19 cellular contexts compared by ENCODE assay signal in the genomic region with DNA sequence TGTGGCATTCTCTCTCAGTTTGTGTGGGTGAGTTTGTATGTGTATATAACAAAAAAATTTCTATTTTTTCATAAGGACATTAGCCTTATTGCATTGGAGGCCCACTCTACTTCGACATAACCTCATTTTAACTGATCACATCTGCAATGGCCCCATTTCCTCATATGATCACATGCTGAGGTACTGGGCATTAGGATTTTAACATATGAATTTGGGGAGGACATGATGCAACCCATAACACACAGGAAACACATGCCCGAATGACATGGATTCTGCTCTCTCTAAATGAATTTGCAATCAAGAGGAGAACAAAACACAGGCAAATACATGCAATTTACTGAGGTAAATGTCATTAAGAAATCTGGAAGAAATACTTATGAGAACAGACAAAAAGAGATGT.
"Had no signal": no experiment of that assay in that cellular context is flagged by ENCODE, and none has a peak within 500 bp of the region (broad histone marks: within the 10 kb centered on the region; RNA-seq: fewer than 3 reads in every experiment).

No MANE protein-coding gene starts in this region.

- H3K4me3 ChIP-seq: lung, mucosa of descending colon, pancreas, right lobe of liver, testis, tibial artery had no signal

- H3K36me3 ChIP-seq: neutrophil, pancreas, right lobe of liver, tibial artery had no signal

- H3K9me3 ChIP-seq: mucosa of descending colon, neutrophil, pancreas, right lobe of liver, testis had no signal

- DNase-seq: cortex of kidney; effector memory CD8-positive, alpha-beta T cell; kidney; mucosa of descending colon; naive B cell; pancreas; right lobe of liver; small intestine; stimulated activated CD4-positive, alpha-beta T cell treated with anti-CD3 and anti-CD28 coated beads, Interleukin-1b, Interleukin-23, amount 100 ng/mL, for 48 hours; stimulated activated CD4-positive, alpha-beta T cell treated with anti-CD3 and anti-CD28 coated beads, Interleukin-4, amount 100 ng/mL, for 24 hours; stimulated activated naive CD4-positive, alpha-beta T cell treated with Interleukin-2 at 50 U/mL for 16 hours; substantia nigra; testis; tibial artery had no signal

- H3K27ac ChIP-seq: neutrophil, pancreas, right lobe of liver, testis, tibial artery had no signal

- ATAC-seq: effector memory CD8-positive, alpha-beta T cell; left lobe of liver; mucosa of descending colon; natural killer cell treated with Interleukin-12 subunit alpha and Interleukin-12 subunit beta and Interleukin-15 and Interleukin-18, amount 100 ng/mL, for 72 hours; pancreas; right lobe of liver; stimulated activated effector memory CD8-positive, alpha-beta T cell treated with anti-CD3 and anti-CD28 coated beads, Interleukin-12 subunit alpha, Interleukin-12 subunit beta, amount 100 ng/mL, for 72 hours had no signal

- H3K4me1 ChIP-seq: pancreas, right lobe of liver, testis, tibial artery had no signal

- H3K27me3 ChIP-seq: neutrophil, pancreas, testis, tibial artery had no signal
